ENCODE assay signal across 20 cellular contexts in the genomic region with DNA sequence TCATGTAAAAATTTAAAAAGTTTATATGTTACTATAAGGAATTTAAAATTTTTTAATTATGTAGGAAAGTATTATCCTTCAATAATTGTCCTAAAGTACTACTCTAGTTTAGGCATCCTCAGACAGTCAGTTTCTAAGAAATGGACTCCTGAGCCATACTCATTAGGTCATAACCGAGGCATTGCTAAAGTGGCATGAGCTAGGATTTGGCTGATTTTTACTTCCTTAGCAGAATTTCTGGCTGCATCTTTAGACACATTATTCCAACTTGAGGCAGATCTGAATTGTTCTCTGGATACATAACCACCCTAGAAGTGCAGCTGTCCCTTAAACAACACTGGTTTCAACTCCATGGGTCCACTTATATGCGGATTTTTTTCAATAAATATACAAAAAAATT.
"Had no signal": no experiment of that assay in that cellular context is flagged by ENCODE, and none has a peak within 500 bp of the region (broad histone marks: within the 10 kb centered on the region; RNA-seq: fewer than 3 reads in every experiment).

No MANE protein-coding gene starts in this region.

- H3K4me2 ChIP-seq: KMS-11, SK-N-SH had no signal

- DNase-seq: Kasumi-1, MM.1S, NCI-H1092 treated with DMSO at 0.1 percent for 48 hours, NCI-H1436, NCI-H187, NCI-H2029, NCI-H2081 treated with DMSO at 0.1 percent for 48 hours, NCI-H2171, NCI-H226, NCI-H446, NCI-H510A, NCI-H524 treated with DMSO at 0.1 percent for 48 hours, NCI-H774, Right ventricle myocardium superior, RPMI8226, SIG-M5, SK-N-SH had no signal

- H3K27ac ChIP-seq: KMS-11 had no signal

- H3K9ac ChIP-seq: KMS-11, SK-N-SH had no signal

- FAIRE-seq: HepG2, K562 had no signal

- H3K9me3 ChIP-seq: SK-N-SH had no signal

- H3K4me3 ChIP-seq: K562 had no signal
